8 cellular contexts compared by ENCODE assay signal in genomic region chr6:163355471-163355991, GRCh38. TPM values are rescaled to one million over a fixed set of nuclear protein-coding genes. Genes with fewer than 3 reads are reported as not detected.
A peak's percentile ranks its signal among the peaks of the same experiment; 100 is the strongest.
DNase-seq lines count a peak whose midpoint lies in the region; ATAC-seq and TF ChIP-seq lines count a peak whose summit lies in the region.

No MANE protein-coding gene starts in this region.

- H3K4me3 ChIP-seq in AG04449 (ENCODE audit: low read depth, low read length) = peak overlapping the region; percentile 8; the same call in 1 of the 2 replicates
- H3K4me3 ChIP-seq in retinal pigment epithelial cell (ENCODE audit: low read length) = no peak overlapping the region

- CTCF ChIA-PET in AG04449 (lab: Yijun Ruan, JAX) = no interaction called here

- peak; percentile 30 for ATAC-seq in HG02623 (IDR thresholded peaks at IDR 0.05; ENCODE audit: unreplicated experiment)

- POLR2A ChIA-PET in AG04449 (lab: Yijun Ruan, JAX) = no interaction called here

- TF ChIP-seq CTCF in AG04449 (IDR thresholded peaks at IDR 0.05; ENCODE audit: insufficient read depth, low read length, missing control alignments) (no peak), retinal pigment epithelial cell (conservative IDR thresholded peaks at IDR 0.05; ENCODE audit: low read depth, low read length) (no peak)

- intact Hi-C loops in cardiac septum (cut with DNase I) = loop anchor here (5.0 kb wide), 1 partner anchor 42 kb away; no protein-coding TSS in a partner anchor

- no peak for DNase-seq in AG04449 (ENCODE audit: low read depth, low spot score)
- DNase-seq in SHP77 treated with DMSO at 0.1 percent for 48 hours (lab: John Stamatoyannopoulos, UW) = peak; percentile 2
- DNase-seq in cardiac septum (ENCODE audit: low spot score) = peak; percentile 88
- peak; percentile 21 for DNase-seq in retinal pigment epithelial cell (ENCODE audit: low read depth)
- no peak for DNase-seq in NCI-H1436 (lab: John Stamatoyannopoulos, UW)
- DNase-seq in NCI-H524 (lab: John Stamatoyannopoulos, UW) = no peak
- no peak for DNase-seq in NCI-H1694 (lab: John Stamatoyannopoulos, UW)

RNA-seq across cellular contexts. Expression of gene QKI, which starts 59.0 kb away (rescaled TPM):
- 460 TPM for total RNA-seq in cardiac septum

Comparison
In these comparisons a context has a peak if more than half of its experiments do, and no peak if none do; other contexts are left out.
1. DNase-seq: peak in SHP77 treated with DMSO at 0.1 percent for 48 hours (single experiment), cardiac septum (single experiment) and retinal pigment epithelial cell (single experiment); none in AG04449 (single experiment), NCI-H1436 (single experiment), NCI-H524 (0 of 2) and NCI-H1694 (single experiment).